Comparison of ENCODE assay signal across 8 cellular contexts in genomic region chr9:129334744-129335080, GRCh38.
DNase-seq lines count a peak whose midpoint lies in the region; FAIRE-seq and TF ChIP-seq lines count a peak whose summit lies in the region.

No MANE protein-coding gene starts in this region.

- CTCF ChIA-PET in activated CD4-positive, alpha-beta memory T cell treated with anti-CD3 and anti-CD28 coated beads, Interleukin-2, amount 10 ng/mL, durations not matched to agents 7 days and 5 days (lab: Charles Lee): interaction anchor here (1.0 kb wide), 1 partner anchor 161 kb away, joined by 3 read pairs; no protein-coding TSS in a partner anchor

- FAIRE-seq in kidney (lab: Jason Lieb, UNC): no peak

- 39% methylated on average over 2 of the region's 2 CpGs for WGBS in smooth muscle cell (ENCODE audit: low lambda C conversion rate)

- H3K36me3 Mint-ChIP-seq in activated CD4-positive, alpha-beta memory T cell treated with anti-CD3 and anti-CD28 coated beads, Interleukin-2, amount 10 ng/mL, durations not matched to agents 7 days and 5 days (ENCODE audit: low read depth): no peaks in the 10 kb centered on the region

- H3K4me2 ChIP-seq in smooth muscle cell: peak overlapping the region; percentile 59

- intact Hi-C loops in kidney (cut with DNase I): no loop called here

- peaks cover 12% of the 10 kb centered on the region for H3K9me3 Mint-ChIP-seq in activated CD4-positive, alpha-beta memory T cell treated with anti-CD3 and anti-CD28 coated beads, Interleukin-2, amount 10 ng/mL, durations not matched to agents 7 days and 5 days

- no peak overlapping the region for H3K4me3 Mint-ChIP-seq in activated CD4-positive, alpha-beta memory T cell treated with anti-CD3 and anti-CD28 coated beads, Interleukin-2, amount 10 ng/mL, durations not matched to agents 7 days and 5 days

- H3K4me1 ChIP-seq in adipocyte (ENCODE audit: control insufficient read depth, insufficient read depth, low read length): peaks cover 58% of the 10 kb centered on the region
- H3K4me1 ChIP-seq in kidney (ENCODE audit: control insufficient read depth in 1 of 2, insufficient read depth in 1 of 2, low read depth in 1 of 2, low read length in 2 of 2): peaks cover 15 to 25% of the 10 kb centered on the region in 2 donors
- H3K4me1 ChIP-seq in smooth muscle cell (ENCODE audit: low read depth): peaks cover 19% of the 10 kb centered on the region

- POLR2A ChIA-PET in activated CD4-positive, alpha-beta memory T cell treated with anti-CD3 and anti-CD28 coated beads, Interleukin-2, amount 10 ng/mL, durations not matched to agents 7 days and 5 days (lab: Charles Lee): no interaction called here

- peak overlapping the region; percentile 92 to 98 for H3K27ac ChIP-seq in kidney (ENCODE audit: low read depth in 2 of 2, low read length in 2 of 2)
- peak overlapping the region; percentile 82 for H3K27ac ChIP-seq in smooth muscle cell (ENCODE audit: low read depth)

- no peak overlapping the region for H3K27ac Mint-ChIP-seq in activated CD4-positive, alpha-beta memory T cell treated with anti-CD3 and anti-CD28 coated beads, Interleukin-2, amount 10 ng/mL, durations not matched to agents 7 days and 5 days

- peaks cover 54% of the 10 kb centered on the region for H3F3A ChIP-seq in smooth muscle cell (ENCODE audit: low read depth)

- DNase-seq in H7: no peak
- DNase-seq in adipocyte (ENCODE audit: low read depth): no peak
- DNase-seq in kidney: no peak
- no peak for DNase-seq in smooth muscle cell (lab: John Stamatoyannopoulos, UW; ENCODE audit: unreplicated experiment)
- no peak for DNase-seq in HCEC 1CT
- DNase-seq in superior temporal gyrus (ENCODE audit: extremely low spot score): no peak
- no peak for DNase-seq in NCI-H1417 treated with DMSO at 0.1 percent for 48 hours (lab: John Stamatoyannopoulos, UW)
- no peak for DNase-seq in activated CD4-positive, alpha-beta memory T cell treated with anti-CD3 and anti-CD28 coated beads, Interleukin-2, amount 10 ng/mL, durations not matched to agents 7 days and 5 days

- H3K36me3 ChIP-seq in H7 (replicated peaks; ENCODE audit: control insufficient read depth, insufficient read depth, low read length) (no peaks in the 10 kb centered on the region), adipocyte (ENCODE audit: control insufficient read depth, insufficient read depth, low read length, severe bottlenecking) (no peaks in the 10 kb centered on the region), kidney (ENCODE audit: control insufficient read depth in 1 of 2, insufficient read depth in 2 of 2, low read length in 2 of 2) (no peaks in the 10 kb centered on the region), smooth muscle cell (ENCODE audit: low read depth) (no peaks in the 10 kb centered on the region)

- H3K4me3 ChIP-seq in H7 (ENCODE audit: insufficient read depth, low read depth, low read length) (peak overlapping the region; percentile 26), adipocyte (ENCODE audit: low read length) (peak overlapping the region; percentile 52), kidney (ENCODE audit: low read length in 2 of 2) (peak overlapping the region in 1 of 2 donors; percentile 13), smooth muscle cell (no peak overlapping the region)

- no peaks in the 10 kb centered on the region for H3K79me2 ChIP-seq in smooth muscle cell (ENCODE audit: low read depth)

- no peak overlapping the region for H2AFZ ChIP-seq in smooth muscle cell (ENCODE audit: low read depth)

- peaks cover 13% of the 10 kb centered on the region for H3K9me3 ChIP-seq in adipocyte (ENCODE audit: control insufficient read depth, low read length)
- peaks cover 0 to 11% of the 10 kb centered on the region in 2 donors for H3K9me3 ChIP-seq in kidney (ENCODE audit: control insufficient read depth in 1 of 2, low read length in 2 of 2)
- no peaks in the 10 kb centered on the region for H3K9me3 ChIP-seq in smooth muscle cell (replicated peaks; ENCODE audit: low read depth)

- H3K9ac ChIP-seq in adipocyte (ENCODE audit: low read length): peak overlapping the region; percentile 87
- peak overlapping the region; percentile 63 to 82 for H3K9ac ChIP-seq in kidney (ENCODE audit: low read length in 2 of 2)
- H3K9ac ChIP-seq in smooth muscle cell (ENCODE audit: low read depth): no peak overlapping the region

- no peaks in the 10 kb centered on the region for H4K20me1 ChIP-seq in smooth muscle cell (ENCODE audit: low read depth)

- peaks cover 27% of the 10 kb centered on the region for H3K27me3 Mint-ChIP-seq in activated CD4-positive, alpha-beta memory T cell treated with anti-CD3 and anti-CD28 coated beads, Interleukin-2, amount 10 ng/mL, durations not matched to agents 7 days and 5 days

- no peaks in the 10 kb centered on the region for H3K27me3 ChIP-seq in H7 (ENCODE audit: control insufficient read depth, insufficient read depth, low read length)
- no peaks in the 10 kb centered on the region for H3K27me3 ChIP-seq in adipocyte (replicated peaks; ENCODE audit: control insufficient read depth, insufficient read depth, low read length)
- H3K27me3 ChIP-seq in smooth muscle cell (ENCODE audit: low read depth): no peaks in the 10 kb centered on the region

- H3K4me1 Mint-ChIP-seq in activated CD4-positive, alpha-beta memory T cell treated with anti-CD3 and anti-CD28 coated beads, Interleukin-2, amount 10 ng/mL, durations not matched to agents 7 days and 5 days: peaks cover 5% of the 10 kb centered on the region

- TF ChIP-seq CTCF in kidney (IDR thresholded peaks at IDR 0.05; ENCODE audit: borderline replicate concordance, extremely low read depth, insufficient read depth) (no peak), smooth muscle cell (IDR thresholded peaks at IDR 0.05; ENCODE audit: borderline replicate concordance, insufficient read depth, poor library complexity, severe bottlenecking) (no peak)
